In the genomic region with DNA sequence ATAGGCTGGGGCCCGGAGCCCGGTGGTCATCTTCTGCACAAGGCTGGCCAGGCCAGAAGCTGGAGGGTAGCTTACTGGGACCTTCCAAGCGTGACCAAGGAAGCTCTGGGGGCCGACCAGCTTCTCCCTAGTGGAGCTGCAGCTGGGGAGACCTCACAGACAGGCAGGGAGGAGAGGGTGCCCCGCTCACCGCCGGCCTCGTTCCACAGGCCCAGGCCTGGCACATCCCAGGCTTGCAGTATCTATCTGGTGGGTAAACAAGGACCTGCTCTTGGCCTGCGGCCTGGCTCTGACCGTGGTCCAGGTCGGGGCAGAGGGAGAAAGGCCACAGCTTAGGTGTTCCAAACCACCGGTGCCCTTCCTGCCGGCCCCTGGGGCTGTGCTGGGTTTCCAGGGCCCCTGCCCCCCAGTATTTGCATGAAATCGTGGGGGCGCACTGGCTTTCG, we compare ENCODE assay signal across 9 cellular contexts. TPM values are rescaled to one million over a fixed set of nuclear protein-coding genes. Genes with fewer than 3 reads are reported as not detected.
DNase-seq lines count a peak whose midpoint lies in the region; ATAC-seq and TF ChIP-seq lines count a peak whose summit lies in the region.
"Had no signal": no experiment of that assay in that cellular context is flagged by ENCODE, and none has a peak within 500 bp of the region (broad histone marks: within the 10 kb centered on the region; RNA-seq: fewer than 3 reads in every experiment).

No MANE protein-coding gene starts in this region.

- no peak overlapping the region for H3K27ac Mint-ChIP-seq in activated naive CD8-positive, alpha-beta T cell treated with anti-CD3 and anti-CD28 coated beads, Interleukin-2, amount 10 ng/mL, durations not matched to agents 7 days and 5 days
- H3K27ac Mint-ChIP-seq in activated naive CD8-positive, alpha-beta T cell treated with anti-CD3 and anti-CD28 coated beads, Interleukin-2, amount 50 U/mL, for 24 hours = no peak overlapping the region
- peak overlapping the region in 4 of 5 experiments; percentile 66 to 94 (median 88) for H3K27ac Mint-ChIP-seq in brain

- H3K27ac ChIP-seq in mesodermal cell (ENCODE audit: low read depth, low read length, severe bottlenecking) = peak overlapping the region; percentile 74

- no peak for ATAC-seq in activated naive CD8-positive, alpha-beta T cell treated with anti-CD3 and anti-CD28 coated beads, Interleukin-2, amount 10 ng/mL, durations not matched to agents 7 days and 5 days (ENCODE audit: low read depth)
- ATAC-seq in activated naive CD8-positive, alpha-beta T cell treated with anti-CD3 and anti-CD28 coated beads, Interleukin-2, amount 50 U/mL, for 24 hours = no peak
- ATAC-seq in GM18511 (IDR thresholded peaks at IDR 0.05; ENCODE audit: unreplicated experiment) = no peak
- no peak for ATAC-seq in HG02970 (IDR thresholded peaks at IDR 0.05; ENCODE audit: low FRiP score, unreplicated experiment)

- peaks cover 35% of the 10 kb centered on the region for H3K27me3 Mint-ChIP-seq in activated naive CD8-positive, alpha-beta T cell treated with anti-CD3 and anti-CD28 coated beads, Interleukin-2, amount 10 ng/mL, durations not matched to agents 7 days and 5 days
- H3K27me3 Mint-ChIP-seq in activated naive CD8-positive, alpha-beta T cell treated with anti-CD3 and anti-CD28 coated beads, Interleukin-2, amount 50 U/mL, for 24 hours = peaks cover 43% of the 10 kb centered on the region
- peaks cover 8% of the 10 kb centered on the region for H3K27me3 Mint-ChIP-seq in brain

- no peak for TF ChIP-seq CTCF in brain (conservative IDR thresholded peaks at IDR 0.05)

- no peaks in the 10 kb centered on the region for H3K9me3 ChIP-seq in mesodermal cell (ENCODE audit: control insufficient read depth, low read length)

- H3K36me3 ChIP-seq in mesodermal cell (ENCODE audit: control insufficient read depth, insufficient read depth, low read length) = no peaks in the 10 kb centered on the region

- WGBS in mesodermal cell (ENCODE audit: insufficient coverage in 2 of 2), 2 experiments = 32 to 51% methylated on average over 14 of the region's 16 CpGs

- peaks cover 2% of the 10 kb centered on the region for H3K4me1 Mint-ChIP-seq in activated naive CD8-positive, alpha-beta T cell treated with anti-CD3 and anti-CD28 coated beads, Interleukin-2, amount 10 ng/mL, durations not matched to agents 7 days and 5 days
- H3K4me1 Mint-ChIP-seq in activated naive CD8-positive, alpha-beta T cell treated with anti-CD3 and anti-CD28 coated beads, Interleukin-2, amount 50 U/mL, for 24 hours = peaks cover 3% of the 10 kb centered on the region
- H3K4me1 Mint-ChIP-seq in brain = peaks cover 24% of the 10 kb centered on the region

- no peak overlapping the region for H3K4me3 Mint-ChIP-seq in activated naive CD8-positive, alpha-beta T cell treated with anti-CD3 and anti-CD28 coated beads, Interleukin-2, amount 10 ng/mL, durations not matched to agents 7 days and 5 days
- H3K4me3 Mint-ChIP-seq in activated naive CD8-positive, alpha-beta T cell treated with anti-CD3 and anti-CD28 coated beads, Interleukin-2, amount 50 U/mL, for 24 hours = no peak overlapping the region
- H3K4me3 Mint-ChIP-seq in brain = peak overlapping the region; percentile 62 to 82 (median 79)

- peak; percentile 38 for DNase-seq in activated naive CD8-positive, alpha-beta T cell treated with anti-CD3 and anti-CD28 coated beads, Interleukin-2, amount 10 ng/mL, durations not matched to agents 7 days and 5 days
- DNase-seq in activated naive CD8-positive, alpha-beta T cell treated with anti-CD3 and anti-CD28 coated beads, Interleukin-2, amount 50 U/mL, for 24 hours = no peak
- no peak for DNase-seq in stimulated activated CD4-positive, alpha-beta T cell treated with anti-CD3 and anti-CD28 coated beads, Interleukin-15, amount 100 ng/mL, for 24 hours
- no peak for DNase-seq in Ammon's horn (ENCODE audit: low spot score)
- DNase-seq: activated gamma-delta T cell treated with Interleukin-2 at 50 U/mL for 16 hours had no signal

- POLR2A ChIA-PET in activated naive CD8-positive, alpha-beta T cell treated with anti-CD3 and anti-CD28 coated beads, Interleukin-2, amount 10 ng/mL, durations not matched to agents 7 days and 5 days (lab: Charles Lee) = no interaction called here

- H3K4me1 ChIP-seq in mesodermal cell (ENCODE audit: control insufficient read depth, insufficient read depth, low read length, poor library complexity, severe bottlenecking) = peaks cover 17% of the 10 kb centered on the region

- H3K4me3 ChIP-seq in mesodermal cell (ENCODE audit: extremely low read depth, insufficient read depth, low read length, poor library complexity, severe bottlenecking) = no peak overlapping the region

- H3K9me3 Mint-ChIP-seq in activated naive CD8-positive, alpha-beta T cell treated with anti-CD3 and anti-CD28 coated beads, Interleukin-2, amount 10 ng/mL, durations not matched to agents 7 days and 5 days = no peaks in the 10 kb centered on the region
- H3K9me3 Mint-ChIP-seq in activated naive CD8-positive, alpha-beta T cell treated with anti-CD3 and anti-CD28 coated beads, Interleukin-2, amount 50 U/mL, for 24 hours = no peaks in the 10 kb centered on the region
- no peaks in the 10 kb centered on the region for H3K9me3 Mint-ChIP-seq in brain

- no peaks in the 10 kb centered on the region for H3K36me3 Mint-ChIP-seq in activated naive CD8-positive, alpha-beta T cell treated with anti-CD3 and anti-CD28 coated beads, Interleukin-2, amount 10 ng/mL, durations not matched to agents 7 days and 5 days
- no peaks in the 10 kb centered on the region for H3K36me3 Mint-ChIP-seq in activated naive CD8-positive, alpha-beta T cell treated with anti-CD3 and anti-CD28 coated beads, Interleukin-2, amount 50 U/mL, for 24 hours (ENCODE audit: low read depth)
- H3K36me3 Mint-ChIP-seq in brain = no peaks in the 10 kb centered on the region

RNA-seq across cellular contexts. Expression of a gene that starts 1.6 kb away (rescaled TPM):
- not detected for total RNA-seq in activated naive CD8-positive, alpha-beta T cell treated with anti-CD3 and anti-CD28 coated beads, Interleukin-2, amount 10 ng/mL, durations not matched to agents 7 days and 5 days
- polyA plus RNA-seq in brain (ENCODE audit: insufficient read depth, low read depth, low replicate concordance) = 1.2 TPM
- polyA plus RNA-seq in mesodermal cell (2013, experiment 1 of 2) = 21.3 TPM
- polyA plus RNA-seq in mesodermal cell (2013, experiment 2 of 2) = 16.8 TPM

Comparison
In these comparisons a context has a peak if more than half of its experiments do, and no peak if none do; other contexts are left out.
1. H3K27ac Mint-ChIP-seq: peak in brain (4 of 5); none in activated naive CD8-positive, alpha-beta T cell treated with anti-CD3 and anti-CD28 coated beads, Interleukin-2, amount 10 ng/mL, durations not matched to agents 7 days and 5 days (single experiment) and activated naive CD8-positive, alpha-beta T cell treated with anti-CD3 and anti-CD28 coated beads, Interleukin-2, amount 50 U/mL, for 24 hours (single experiment).
2. H3K4me3 Mint-ChIP-seq: peak in brain (5 of 5); none in activated naive CD8-positive, alpha-beta T cell treated with anti-CD3 and anti-CD28 coated beads, Interleukin-2, amount 10 ng/mL, durations not matched to agents 7 days and 5 days (single experiment) and activated naive CD8-positive, alpha-beta T cell treated with anti-CD3 and anti-CD28 coated beads, Interleukin-2, amount 50 U/mL, for 24 hours (single experiment).